Comparison of ENCODE assay signal across 20 cellular contexts in genomic region chr10:110881247-110881646, GRCh38. TPM values are rescaled to one million over a fixed set of nuclear protein-coding genes. Genes with fewer than 3 reads are reported as not detected.
DNase-seq lines count a peak whose midpoint lies in the region; ATAC-seq and TF ChIP-seq lines count a peak whose summit lies in the region.
"Had no signal": no experiment of that assay in that cellular context is flagged by ENCODE, and none has a peak within 500 bp of the region (broad histone marks: within the 10 kb centered on the region; RNA-seq: fewer than 3 reads in every experiment).

No MANE protein-coding gene starts in this region.

- no peak overlapping the region for H4K8ac ChIP-seq in mesenchymal stem cell (ENCODE audit: low read length)

- no peaks in the 10 kb centered on the region for H3K27me3 ChIP-seq in ascending aorta
- H3K27me3 ChIP-seq in mesenchymal stem cell (ENCODE audit: control insufficient read depth in 1 of 2, insufficient read depth in 1 of 2, low read length in 2 of 2): no peaks in the 10 kb centered on the region
- no peaks in the 10 kb centered on the region for H3K27me3 ChIP-seq in suprapubic skin
- H3K27me3 ChIP-seq: upper lobe of right lung had no signal

- H2BK15ac ChIP-seq in mesenchymal stem cell (ENCODE audit: low read depth, poor library complexity, severe bottlenecking): no peak overlapping the region

- WGBS in mesenchymal stem cell: 95% methylated on average over 9 of the region's 9 CpGs
- 74% methylated on average over 9 of the region's 9 CpGs for WGBS in suprapubic skin

- no peak overlapping the region for H2AK5ac ChIP-seq in mesenchymal stem cell (ENCODE audit: low read length, severe bottlenecking)

- no peak overlapping the region for H2AFZ ChIP-seq in mesenchymal stem cell (ENCODE audit: low read depth, low read length)

- peak overlapping the region; percentile 43 to 54 for H3K27ac ChIP-seq in ascending aorta
- no peak overlapping the region for H3K27ac ChIP-seq in mesenchymal stem cell (ENCODE audit: low read length, poor library complexity, severe bottlenecking)
- no peak overlapping the region for H3K27ac ChIP-seq in suprapubic skin
- H3K27ac ChIP-seq: upper lobe of right lung had no signal

- H3K9ac ChIP-seq in mesenchymal stem cell (ENCODE audit: low read length): peak overlapping the region; percentile 28
- H3K9ac ChIP-seq: SK-N-SH had no signal

- no peak for TF ChIP-seq POLR2A in suprapubic skin (IDR thresholded peaks at IDR 0.05)

- H2BK12ac ChIP-seq in mesenchymal stem cell (ENCODE audit: low read length in 2 of 2): no peak overlapping the region

- no peak overlapping the region for H2BK120ac ChIP-seq in mesenchymal stem cell (ENCODE audit: low read depth, low read length)

- H4K91ac ChIP-seq in mesenchymal stem cell (ENCODE audit: low read length): no peak overlapping the region

- no peak for TF ChIP-seq EP300 in suprapubic skin (IDR thresholded peaks at IDR 0.05)

- H3K23ac ChIP-seq in mesenchymal stem cell (ENCODE audit: low read length in 2 of 2): no peak overlapping the region

- intact Hi-C loops in Right ventricle myocardium inferior (cut with DNase I): loop anchor here (10.0 kb wide), 1 partner anchor 236 kb away; the partner anchor contains the start of gene RBM20
- intact Hi-C loops in cardiac septum (cut with DNase I): no loop called here
- intact Hi-C loops in ascending aorta (cut with DNase I): no loop called here

- H3K4ac ChIP-seq in mesenchymal stem cell (ENCODE audit: low read depth in 1 of 2, low read length in 2 of 2): no peak overlapping the region

- H3K9me3 ChIP-seq in ascending aorta (no peaks in the 10 kb centered on the region), mesenchymal stem cell (ENCODE audit: control insufficient read depth, low read length) (no peaks in the 10 kb centered on the region), suprapubic skin (no peaks in the 10 kb centered on the region)
- H3K9me3 ChIP-seq: SK-N-SH, upper lobe of right lung had no signal

- peaks cover 4% of the 10 kb centered on the region for H3K79me1 ChIP-seq in mesenchymal stem cell (replicated peaks; ENCODE audit: low read length, poor library complexity, severe bottlenecking)

- TF ChIP-seq CTCF in ascending aorta (IDR thresholded peaks at IDR 0.05): no peak
- no peak for TF ChIP-seq CTCF in suprapubic skin (IDR thresholded peaks at IDR 0.05)

- H3K4me1 ChIP-seq in ascending aorta (peaks cover 3 to 7% of the 10 kb centered on the region in 2 donors), mesenchymal stem cell (ENCODE audit: control insufficient read depth, insufficient read depth, low read depth, low read length) (peaks cover 2% of the 10 kb centered on the region), suprapubic skin (peaks cover 43% of the 10 kb centered on the region)

- H3K14ac ChIP-seq in mesenchymal stem cell (ENCODE audit: low read length in 2 of 2): no peak overlapping the region

- H3K18ac ChIP-seq in mesenchymal stem cell (ENCODE audit: low read depth in 1 of 2, low read length in 2 of 2): no peak overlapping the region

- H3K36me3 ChIP-seq in ascending aorta (peaks cover 0 to 5% of the 10 kb centered on the region in 2 donors), mesenchymal stem cell (ENCODE audit: control insufficient read depth in 1 of 2, insufficient read depth in 2 of 2, low read depth in 1 of 2, low read length in 2 of 2) (peaks cover 6 to 99% of the 10 kb centered on the region in 2 experiments), suprapubic skin (peaks cover 78% of the 10 kb centered on the region)

- DNase-seq in Right ventricle myocardium inferior (ENCODE audit: missing footprints) (no peak), cardiac septum (ENCODE audit: low spot score) (no peak), ascending aorta (ENCODE audit: low spot score in 2 of 2) (no peak), mesenchymal stem cell (no peak), suprapubic skin (ENCODE audit: low spot score in 2 of 2) (no peak)
- DNase-seq in activated effector memory CD4-positive, alpha-beta T cell treated with Interleukin-2 at 50 U/mL for 16 hours: no peak
- DNase-seq: activated CD4-positive, alpha-beta T cell treated with anti-CD3 and anti-CD28 coated beads, Interleukin-2, amount 50 U/mL, for 1 hour; activated T-cell treated with anti-CD3 and anti-CD28 coated beads, Interleukin-2, amount 50 U/mL, for 4 hours; amygdala; DND-41; H9; NCI-H1105; NCI-H2171 treated with DMSO at 0.1 percent for 48 hours; NCI-H82; SK-N-SH; small intestine; upper lobe of right lung had no signal

- peak; percentile 84 for ATAC-seq in Right ventricle myocardium inferior
- no peak for ATAC-seq in GM19452 (IDR thresholded peaks at IDR 0.05; ENCODE audit: unreplicated experiment)
- ATAC-seq in HG03097 (IDR thresholded peaks at IDR 0.05; ENCODE audit: low FRiP score, unreplicated experiment): no peak
- ATAC-seq: activated T-cell treated with anti-CD3 and anti-CD28 coated beads, Interleukin-2, amount 50 U/mL, for 4 hours; Panc1; upper lobe of right lung had no signal

- no peak overlapping the region for H3K4me2 ChIP-seq in mesenchymal stem cell (ENCODE audit: low read length, poor library complexity, severe bottlenecking)
- H3K4me2 ChIP-seq: SK-N-SH had no signal

- H2BK5ac ChIP-seq in mesenchymal stem cell (ENCODE audit: low read depth, low read length, poor library complexity, severe bottlenecking): no peak overlapping the region

- H3K4me3 ChIP-seq in ascending aorta (peak overlapping the region; percentile 2 to 41), mesenchymal stem cell (ENCODE audit: insufficient read depth in 1 of 2, low read depth in 1 of 2, low read length in 2 of 2) (no peak overlapping the region), suprapubic skin (no peak overlapping the region)
- H3K4me3 ChIP-seq: upper lobe of right lung had no signal

RNA-seq across cellular contexts. Expression of gene PDCD4, which starts 9.5 kb away (rescaled TPM):
- total RNA-seq in Right ventricle myocardium inferior: 71.6 TPM
- total RNA-seq in cardiac septum: 42.0 TPM
- 10.3 TPM for total RNA-seq in ascending aorta
- polyA plus RNA-seq in mesenchymal stem cell (2013, experiment 1 of 2): 35.1 TPM
- polyA plus RNA-seq in mesenchymal stem cell (2013, experiment 2 of 2): 36.7 TPM
- 100 to 1,000 TPM; 243 to 594 (median 293) TPM for total RNA-seq in suprapubic skin

RNA-seq across cellular contexts. Expression of gene BBIP1, which starts 37.7 kb away (rescaled TPM):
- total RNA-seq in Right ventricle myocardium inferior (19.0 TPM), cardiac septum (31.1 TPM), ascending aorta (1.5 TPM), suprapubic skin (10 to 100 TPM in 2 of 4 donors, 1 to 10 TPM in 2; 6.5 to 14.0 (median 10.3) TPM)
- 42.1 TPM for polyA plus RNA-seq in mesenchymal stem cell (2013, experiment 1 of 2)
- 44.6 TPM for polyA plus RNA-seq in mesenchymal stem cell (2013, experiment 2 of 2)

RNA-seq across cellular contexts. Expression of gene SHOC2, which starts 38.2 kb away (rescaled TPM):
- total RNA-seq in Right ventricle myocardium inferior (44.2 TPM), cardiac septum (51.4 TPM), ascending aorta (49.6 TPM), suprapubic skin (10 to 100 TPM; 33.8 to 80.8 (median 40.8) TPM)
- polyA plus RNA-seq in mesenchymal stem cell (2013, experiment 1 of 2): 35.4 TPM
- polyA plus RNA-seq in mesenchymal stem cell (2013, experiment 2 of 2): 37.1 TPM

Comparison
In these comparisons a context has a peak if more than half of its experiments do, and no peak if none do; other contexts are left out.
1. H3K27ac ChIP-seq: peak in ascending aorta (2 of 2); none in mesenchymal stem cell (single experiment) and suprapubic skin (single experiment).
2. H3K4me3 ChIP-seq: peak in ascending aorta (2 of 2); none in mesenchymal stem cell (0 of 2) and suprapubic skin (single experiment).